Comparison of ENCODE assay signal across 26 cellular contexts in genomic region chr17:31261596-31261995, GRCh38. TPM values are rescaled to one million over a fixed set of nuclear protein-coding genes. Genes with fewer than 3 reads are reported as not detected.
DNase-seq lines count a peak whose midpoint lies in the region; ATAC-seq, FAIRE-seq and TF ChIP-seq lines count a peak whose summit lies in the region.
"Had no signal": no experiment of that assay in that cellular context is flagged by ENCODE, and none has a peak within 500 bp of the region (broad histone marks: within the 10 kb centered on the region; RNA-seq: fewer than 3 reads in every experiment).

No MANE protein-coding gene starts in this region.

- no peaks in the 10 kb centered on the region for H4K20me1 ChIP-seq in Karpas-422 (ENCODE audit: insufficient read depth, low read depth, low read length)
- H4K20me1 ChIP-seq: BLaER1 treated with 17β-estradiol and CSF1 and Interleukin-3, amounts not matched to agents 10 nM and 100 nM had no signal

- no peak for ATAC-seq in A549
- ATAC-seq: CD8-positive, alpha-beta T cell; GM12878 had no signal

- H3K36me3 Mint-ChIP-seq in Caco-2 (ENCODE audit: insufficient read depth, unreplicated experiment) = peaks cover 39% of the 10 kb centered on the region

- H3K9me2 ChIP-seq in Karpas-422 (replicated peaks; ENCODE audit: insufficient read depth, low read length) = no peaks in the 10 kb centered on the region

- H3K4me1 ChIP-seq in A549 = no peaks in the 10 kb centered on the region
- H3K4me1 ChIP-seq in Caco-2 = peaks cover 3% of the 10 kb centered on the region; the same call in 1 of the 2 replicates
- H3K4me1 ChIP-seq in Karpas-422 (ENCODE audit: low read length) = peaks cover 5% of the 10 kb centered on the region
- no peaks in the 10 kb centered on the region for H3K4me1 ChIP-seq in small intestine (ENCODE audit: control insufficient read depth in 2 of 2, insufficient read depth in 1 of 2, low read depth in 1 of 2, low read length in 1 of 2)
- H3K4me1 ChIP-seq in sigmoid colon = no peaks in the 10 kb centered on the region
- H3K4me1 ChIP-seq: BLaER1 treated with 17β-estradiol and CSF1 and Interleukin-3, amounts not matched to agents 10 nM and 100 nM had no signal

- H3K9me3 Mint-ChIP-seq in Caco-2 (ENCODE audit: unreplicated experiment) = no peaks in the 10 kb centered on the region
- H3K9me3 Mint-ChIP-seq: CD4-positive, alpha-beta T cell; CD8-positive, alpha-beta T cell had no signal

- H3K79me2 ChIP-seq in Karpas-422 (ENCODE audit: low read length) = peaks cover 4% of the 10 kb centered on the region; the same call in 1 of the 2 replicates

- H3K4me3 ChIP-seq in A549 (no peak overlapping the region), Caco-2 (ENCODE audit: low read depth, low read length) (no peak overlapping the region), Karpas-422 (ENCODE audit: low read length) (no peak overlapping the region), small intestine (ENCODE audit: low read depth in 1 of 2, low read length in 2 of 2) (no peak overlapping the region), sigmoid colon (no peak overlapping the region)
- H3K4me3 ChIP-seq: BLaER1 treated with 17β-estradiol and CSF1 and Interleukin-3, amounts not matched to agents 10 nM and 100 nM; GM12878 had no signal

- WGBS in A549 (ENCODE audit: missing lambda C conversion rate) = 62% methylated on average over 1 of the region's 1 CpG
- WGBS in small intestine, 3 donors = 9 to 47% (median 38%) methylated on average over 1 of the region's 1 CpG
- WGBS in sigmoid colon, 2 donors = 26 to 62% methylated on average over 1 of the region's 1 CpG

- no peak overlapping the region for H2AFZ ChIP-seq in Karpas-422 (ENCODE audit: low read length)

- TF ChIP-seq RAD21 in A549 (conservative IDR thresholded peaks at IDR 0.05 in 1 of 2, IDR thresholded peaks at IDR 0.05 in 1 of 2) = no peak

- POLR2A ChIA-PET in A549 (lab: Yijun Ruan, JAX) = no interaction called here
- POLR2A ChIA-PET in Caco-2 (lab: Charles Lee) = no interaction called here

- peaks cover 1% of the 10 kb centered on the region; the same call in 1 of the 2 replicates for H3K36me3 ChIP-seq in Caco-2 (ENCODE audit: control insufficient read depth, insufficient read depth, low read length)
- peaks cover 42% of the 10 kb centered on the region for H3K36me3 ChIP-seq in Karpas-422 (ENCODE audit: insufficient read depth, low read length)
- peaks cover 0 to 6% of the 10 kb centered on the region in 2 donors for H3K36me3 ChIP-seq in small intestine (ENCODE audit: control insufficient read depth in 2 of 2, insufficient read depth in 2 of 2, low read length in 2 of 2)
- peaks cover 0 to 52% (median 9%) of the 10 kb centered on the region in 4 donors for H3K36me3 ChIP-seq in sigmoid colon

- no peak overlapping the region for H3K4me3 Mint-ChIP-seq in Caco-2 (ENCODE audit: unreplicated experiment)
- H3K4me3 Mint-ChIP-seq: B cell; CD4-positive, alpha-beta T cell; CD8-positive, alpha-beta T cell had no signal

- TF ChIP-seq POLR2A in A549 (IDR thresholded peaks at IDR 0.05; ENCODE audit: low read length) (no peak), sigmoid colon (IDR thresholded peaks at IDR 0.05) (no peak)

- CTCF ChIA-PET in A549 (lab: Yijun Ruan, JAX) (interaction anchor here (0.6 to 1.2 kb wide), 4 partner anchors 27 to 167 kb away, joined by 4 read pairs; partner anchors contain the start of gene NF1), Caco-2 (lab: Charles Lee) (no interaction called here)

- H3K27ac Mint-ChIP-seq in Caco-2 (ENCODE audit: unreplicated experiment) = no peak overlapping the region
- H3K27ac Mint-ChIP-seq: B cell; CD4-positive, alpha-beta T cell; CD8-positive, alpha-beta T cell had no signal

- H3K27me3 Mint-ChIP-seq in Caco-2 (ENCODE audit: insufficient read depth, unreplicated experiment) = no peaks in the 10 kb centered on the region
- H3K27me3 Mint-ChIP-seq: B cell; CD4-positive, alpha-beta T cell had no signal

- H3K4me2 ChIP-seq in A549 (no peak overlapping the region), Karpas-422 (ENCODE audit: low read depth, low read length, poor library complexity, severe bottlenecking) (no peak overlapping the region)
- H3K4me2 ChIP-seq: BLaER1 treated with 17β-estradiol and CSF1 and Interleukin-3, amounts not matched to agents 10 nM and 100 nM had no signal

- BruUV-seq in Caco-2 (replicated peaks; lab: Mats Ljungman, UMichigan) = no TSS peak

- intact Hi-C loops in Caco-2 (cut with micrococcal nuclease; ENCODE audit: unreplicated experiment) (loop anchor here (10.0 kb wide), 1 partner anchor 113 kb away; no protein-coding TSS in a partner anchor), sigmoid colon (cut with DNase I) (no loop called here)

- H3K27ac ChIP-seq in A549 = no peak overlapping the region
- H3K27ac ChIP-seq in Karpas-422 (ENCODE audit: low read length) = peak overlapping the region; percentile 29; the same call in 1 of the 2 replicates
- no peak overlapping the region for H3K27ac ChIP-seq in small intestine (ENCODE audit: low read depth in 1 of 2, low read length in 1 of 2)
- no peak overlapping the region for H3K27ac ChIP-seq in sigmoid colon
- H3K27ac ChIP-seq: BLaER1 treated with 17β-estradiol and CSF1 and Interleukin-3, amounts not matched to agents 10 nM and 100 nM; C4-2B had no signal

- peak; percentile 79 for FAIRE-seq in A549 (lab: Jason Lieb, UNC)
- FAIRE-seq in small intestine (lab: Jason Lieb, UNC) = no peak
- FAIRE-seq: A204.1, GM12878, GM19239 had no signal

- no peak for DNase-seq in A549 (ENCODE audit: low read depth in 1 of 2, low spot score in 1 of 2)
- DNase-seq in Caco-2 = peak; percentile 13 to 65
- DNase-seq in Karpas-422 = no peak
- peak; percentile 79 for DNase-seq in small intestine
- no peak for DNase-seq in sigmoid colon
- DNase-seq in NCI-H1417 (lab: John Stamatoyannopoulos, UW) = no peak
- DNase-seq in Kasumi-1 (lab: John Stamatoyannopoulos, UW) = no peak
- DNase-seq: 8988T; AML-193; CD4-positive, alpha-beta T cell; CD8-positive, alpha-beta T cell; DMS 273 treated with DMSO at 0.1 percent for 48 hours; DMS153; DMS53; DMS79; DND-41; EL; GDM1 had no signal

- H3K4me1 Mint-ChIP-seq in Caco-2 (ENCODE audit: low read depth, unreplicated experiment) = peaks cover 4% of the 10 kb centered on the region
- H3K4me1 Mint-ChIP-seq: B cell had no signal

- TF ChIP-seq EP300 in A549 (IDR thresholded peaks at IDR 0.05) (no peak), sigmoid colon (IDR thresholded peaks at IDR 0.05) (no peak)

- no peak for TF ChIP-seq CTCF in A549 (IDR thresholded peaks at IDR 0.05)
- TF ChIP-seq CTCF in Caco-2 (IDR thresholded peaks at IDR 0.05; ENCODE audit: insufficient read depth in 1 of 2, low read depth in 1 of 2, low read length in 1 of 2, severe bottlenecking in 1 of 2, unreplicated experiment in 1 of 2) = no peak
- TF ChIP-seq CTCF in sigmoid colon (IDR thresholded peaks at IDR 0.05) = no peak

- H3K27me3 ChIP-seq in Caco-2 (replicated peaks; ENCODE audit: control insufficient read depth, insufficient read depth, low read length) (no peaks in the 10 kb centered on the region), Karpas-422 (ENCODE audit: low read length) (no peaks in the 10 kb centered on the region), small intestine (ENCODE audit: control insufficient read depth in 2 of 2, insufficient read depth in 2 of 2, low read length in 2 of 2) (no peaks in the 10 kb centered on the region), sigmoid colon (no peaks in the 10 kb centered on the region)
- H3K27me3 ChIP-seq: BLaER1 treated with 17β-estradiol and CSF1 and Interleukin-3, amounts not matched to agents 10 nM and 100 nM had no signal

- H3K9me3 ChIP-seq in A549 (no peaks in the 10 kb centered on the region), Caco-2 (no peaks in the 10 kb centered on the region), Karpas-422 (ENCODE audit: low read length) (no peaks in the 10 kb centered on the region), small intestine (ENCODE audit: control insufficient read depth, low read depth) (no peaks in the 10 kb centered on the region), sigmoid colon (no peaks in the 10 kb centered on the region)
- H3K9me3 ChIP-seq: BLaER1 treated with 17β-estradiol and CSF1 and Interleukin-3, amounts not matched to agents 10 nM and 100 nM had no signal

- H3K9ac ChIP-seq in Karpas-422 (ENCODE audit: low read length) = no peak overlapping the region
- H3K9ac ChIP-seq: BLaER1 treated with 17β-estradiol and CSF1 and Interleukin-3, amounts not matched to agents 10 nM and 100 nM had no signal

RNA-seq across cellular contexts. Expression of gene OMG, which starts 35.4 kb away (rescaled TPM):
- polyA plus RNA-seq in A549 (2011; rRNA removed) (not detected in 2 replicates), A549 (2017; fragmentation: RNase III; extraction: RNeasy Plus Mini Kit Qiagen cat#74134 plus additional on column Dnase treatment) (not detected in 3 replicates), small intestine (1 to 10 TPM in 2 of 3 donors, not detected in 1; 1.3 to 5.9 TPM), sigmoid colon (1 to 10 TPM in 1 of 3 donors, under 1 TPM in 1, not detected in 1; 0.64 to 5.4 TPM)
- not detected in 2 replicates for polyA plus RNA-seq in A549 (2012; cell fraction: cytosol; rRNA removed)
- polyA plus RNA-seq in A549 (2012; cell fraction: nucleus; rRNA removed) = not detected in 2 replicates
- 0.34 TPM in 1 of 2 replicates, not detected in the other for polyA minus RNA-seq in A549 (2011; rRNA and poly(A)+ RNA removed)
- total RNA-seq in Caco-2 (2022) (not detected in 2 replicates), sigmoid colon (1 to 10 TPM in 1 of 4 donors, under 1 TPM in 1, not detected in 2; 0.71 to 3.0 TPM)
- 0.11 TPM in 1 of 2 replicates, not detected in the other for total RNA-seq in Karpas-422 (2014; rRNA removed; shearing (Covaris generic); ENCODE audit: low replicate concordance)
- total RNA-seq: Daoy had no signal

RNA-seq across cellular contexts. Expression of gene EVI2B, which starts 52.3 kb away (rescaled TPM):
- polyA plus RNA-seq in A549 (2011; rRNA removed) (not detected in 2 replicates), A549 (2017; fragmentation: RNase III; extraction: RNeasy Plus Mini Kit Qiagen cat#74134 plus additional on column Dnase treatment) (0.04 to 0.08 TPM (median 0.05 TPM) in 3 replicates), small intestine (10 to 100 TPM in 1 of 3 donors, 1 to 10 TPM in 2; 1.1 to 20.5 (median 6.7) TPM), sigmoid colon (10 to 100 TPM; 10.8 to 30.8 (median 15.5) TPM)
- polyA plus RNA-seq in A549 (2012; cell fraction: cytosol; rRNA removed) = not detected in 2 replicates
- polyA plus RNA-seq in A549 (2012; cell fraction: nucleus; rRNA removed) = not detected in 2 replicates
- not detected in 2 replicates for polyA minus RNA-seq in A549 (2011; rRNA and poly(A)+ RNA removed)
- total RNA-seq in Caco-2 (2022) (not detected in 2 replicates), sigmoid colon (10 to 100 TPM in 2 of 4 donors, 1 to 10 TPM in 2; 6.9 to 17.5 (median 12.9) TPM)
- total RNA-seq in Karpas-422 (2014; rRNA removed; shearing (Covaris generic); ENCODE audit: low replicate concordance) = 0.76 and 5.0 TPM in 2 replicates
- total RNA-seq: Daoy, G401 had no signal

RNA-seq across cellular contexts. Expression of gene EVI2A, which starts 59.8 kb away (rescaled TPM):
- not detected in 2 replicates for polyA plus RNA-seq in A549 (2011; rRNA removed)
- not detected in 2 replicates for polyA plus RNA-seq in A549 (2012; cell fraction: cytosol; rRNA removed)
- not detected in 2 replicates for polyA plus RNA-seq in A549 (2012; cell fraction: nucleus; rRNA removed)
- not detected in 3 replicates for polyA plus RNA-seq in A549 (2017; fragmentation: RNase III; extraction: RNeasy Plus Mini Kit Qiagen cat#74134 plus additional on column Dnase treatment)
- not detected in 2 replicates for polyA minus RNA-seq in A549 (2011; rRNA and poly(A)+ RNA removed)
- not detected in 2 replicates for total RNA-seq in Caco-2 (2022)
- total RNA-seq in Karpas-422 (2014; rRNA removed; shearing (Covaris generic); ENCODE audit: low replicate concordance) = not detected in 2 replicates
- 1 to 10 TPM; 1.3 to 9.5 (median 8.1) TPM for polyA plus RNA-seq in small intestine
- 1 to 10 TPM; 6.9 to 9.3 (median 7.6) TPM for total RNA-seq in sigmoid colon
- polyA plus RNA-seq in sigmoid colon = 10 to 100 TPM in 2 of 3 donors, 1 to 10 TPM in 1; 9.0 to 23.0 (median 10.2) TPM
- total RNA-seq: G401 had no signal

Comparison
In these comparisons a context has a peak if more than half of its experiments do, and no peak if none do; other contexts are left out.
1. DNase-seq: peak in Caco-2 (2 of 2) and small intestine (single experiment); none in A549 (0 of 2), Karpas-422 (single experiment), sigmoid colon (single experiment), NCI-H1417 (0 of 3) and Kasumi-1 (0 of 2).